ENCODE assay signal across 8 cellular contexts in the genomic region with DNA sequence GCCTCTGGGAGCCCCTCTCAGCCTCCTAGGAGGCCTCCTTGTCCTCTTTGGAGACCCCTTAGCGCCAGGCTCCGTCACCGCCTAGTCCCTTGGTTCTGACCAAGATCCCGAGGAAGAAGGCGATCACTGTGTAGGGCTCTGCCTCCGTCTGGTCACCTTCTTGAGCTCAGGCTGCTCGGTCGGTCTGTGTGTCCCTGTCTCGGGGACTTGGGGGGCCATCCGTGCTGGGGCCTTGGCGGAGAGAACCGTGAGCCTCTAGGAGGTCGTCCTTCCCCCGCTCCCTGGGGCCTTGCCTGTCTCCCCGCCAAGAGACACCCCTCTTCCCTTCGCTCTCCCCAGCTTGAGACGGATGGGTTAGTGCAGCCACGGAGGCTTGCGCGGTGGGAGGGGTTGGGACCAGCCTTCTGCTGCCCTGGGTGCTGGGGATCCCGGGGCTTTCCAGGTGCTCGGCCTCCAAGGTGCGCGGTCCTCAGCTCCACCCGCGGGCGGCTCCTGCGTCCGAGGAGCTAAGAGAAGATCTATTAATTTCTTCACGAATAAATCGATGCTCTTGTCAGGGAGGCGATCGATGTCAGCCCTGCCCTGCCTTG. TPM values are rescaled to one million over a fixed set of nuclear protein-coding genes. Genes with fewer than 3 reads are reported as not detected.
DNase-seq lines count a peak whose midpoint lies in the region; ATAC-seq, FAIRE-seq and TF ChIP-seq lines count a peak whose summit lies in the region.

No MANE protein-coding gene starts in this region.

- H3K14ac ChIP-seq in H1 (ENCODE audit: insufficient read length) = no peak overlapping the region

- no peak overlapping the region for H4K5ac ChIP-seq in H1 (ENCODE audit: insufficient read length, low read depth, low read length)

- peaks cover 19% of the 10 kb centered on the region; the same call in 1 of the 2 replicates for H3K23me2 ChIP-seq in H1 (ENCODE audit: low read depth, low read length)

- H3K27ac Mint-ChIP-seq in activated CD8-positive, alpha-beta memory T cell treated with anti-CD3 and anti-CD28 coated beads, Interleukin-2, amount 10 ng/mL, durations not matched to agents 7 days and 5 days = no peak overlapping the region

- H3K4ac ChIP-seq in H1 (replicated peaks; ENCODE audit: insufficient read length, low read depth, low read length) = no peak overlapping the region

- H2BK5ac ChIP-seq in H1 (ENCODE audit: low read depth, low read length) = no peak overlapping the region

- peak; percentile 29 for ATAC-seq in activated CD8-positive, alpha-beta memory T cell treated with anti-CD3 and anti-CD28 coated beads, Interleukin-2, amount 10 ng/mL, durations not matched to agents 7 days and 5 days
- ATAC-seq in SK-N-SH treated with all-trans-retinoic acid at 6 μM for 48 hours = peak; percentile 42
- ATAC-seq in GM19467 (IDR thresholded peaks at IDR 0.05; ENCODE audit: unreplicated experiment) = no peak
- ATAC-seq in HG02610 (IDR thresholded peaks at IDR 0.05; ENCODE audit: unreplicated experiment) = no peak

- peaks cover 0 to 15% (median 9%) of the 10 kb centered on the region in 4 experiments; a peak in 6 of 7 replicates for H3K4me1 ChIP-seq in H1 (replicated peaks in 1 of 4; ENCODE audit: control insufficient read depth in 3 of 4, insufficient read depth in 4 of 4, low read length in 3 of 4)

- no peak for FAIRE-seq in H1 (lab: Jason Lieb, UNC)

- no peaks in the 10 kb centered on the region for H3K9me2 ChIP-seq in neural cell (ENCODE audit: insufficient read depth, low read length)

- no peak for TF ChIP-seq POLR2A in H1 (IDR thresholded peaks at IDR 0.05; ENCODE audit: control extremely low read depth in 1 of 2, low read depth in 2 of 2, low read length in 2 of 2)

- WGBS in H1 (ENCODE audit: extremely low coverage in 1 of 2, insufficient coverage in 1 of 2, insufficient read length in 1 of 2, insufficient replicate concordance in 2 of 2, low coverage in 1 of 2, low lambda C conversion rate in 2 of 2, missing lambda C conversion rate in 1 of 2), 2 experiments = 6% methylated on average over 30 of the region's 33 CpGs; no CpG with 5 or more reads in 1 of the 2 experiments

- H2AK5ac ChIP-seq in H1 (ENCODE audit: low read depth, low read length) = no peak overlapping the region

- no peak overlapping the region for H2BK120ac ChIP-seq in H1 (replicated peaks; ENCODE audit: low read depth, low read length)

- H3K4me3 ChIP-seq in H1 (ENCODE audit: extremely low read depth in 1 of 4, insufficient read depth in 2 of 4, low read depth in 3 of 4, low read length in 4 of 4) (peak overlapping the region; percentile 3 to 62 (median 58); a peak in 7 of 8 replicates), neural cell (ENCODE audit: low read length) (peak overlapping the region; percentile 64)

- H3K18ac ChIP-seq in H1 (ENCODE audit: extremely low read depth, low read length) = no peak overlapping the region

- H4K91ac ChIP-seq in H1 (replicated peaks; ENCODE audit: insufficient read length, low read length) = no peak overlapping the region

- peak overlapping the region; percentile 72 for H3K4me3 Mint-ChIP-seq in activated CD8-positive, alpha-beta memory T cell treated with anti-CD3 and anti-CD28 coated beads, Interleukin-2, amount 10 ng/mL, durations not matched to agents 7 days and 5 days

- H3K56ac ChIP-seq in H1 (replicated peaks; ENCODE audit: insufficient read length, low read depth, low read length) = no peak overlapping the region

- H2BK15ac ChIP-seq in H1 (ENCODE audit: low read length) = no peak overlapping the region

- H3K27me3 Mint-ChIP-seq in activated CD8-positive, alpha-beta memory T cell treated with anti-CD3 and anti-CD28 coated beads, Interleukin-2, amount 10 ng/mL, durations not matched to agents 7 days and 5 days = peaks cover 45% of the 10 kb centered on the region

- H3K36me3 ChIP-seq in H1 (ENCODE audit: control insufficient read depth in 2 of 4, insufficient read depth in 4 of 4, low read length in 3 of 4) (peaks cover 0 to 2% (median 0%) of the 10 kb centered on the region in 4 experiments; a peak in 1 of 8 replicates), neural cell (ENCODE audit: insufficient read depth, low read length) (no peaks in the 10 kb centered on the region)

- POLR2A ChIA-PET in H1 (lab: Charles Lee; ENCODE audit: partially characterized antibody) = interaction anchor here (0.6 to 2.5 kb wide), 18 partner anchors 11 to 168 kb away, joined by 3 to 7 read pairs (median 4); a partner anchor contains a TSS

- no peaks in the 10 kb centered on the region for H3K79me2 ChIP-seq in H1 (ENCODE audit: control insufficient read depth in 1 of 2, insufficient read depth in 2 of 2, low read length in 2 of 2)
- no peaks in the 10 kb centered on the region for H3K79me2 ChIP-seq in neural cell (replicated peaks; ENCODE audit: insufficient read depth, low read length)

- no peaks in the 10 kb centered on the region for H3K36me3 Mint-ChIP-seq in activated CD8-positive, alpha-beta memory T cell treated with anti-CD3 and anti-CD28 coated beads, Interleukin-2, amount 10 ng/mL, durations not matched to agents 7 days and 5 days

- no peak overlapping the region for H4K8ac ChIP-seq in H1 (ENCODE audit: extremely low read depth, insufficient read depth, low read length)

- H3K4me2 ChIP-seq in H1 (ENCODE audit: insufficient read depth in 1 of 2, low read depth in 2 of 2, low read length in 2 of 2) (peak overlapping the region; percentile 73 to 94), neural cell (ENCODE audit: low read length) (peak overlapping the region; percentile 84)

- H4K20me1 ChIP-seq in H1 (replicated peaks in 1 of 2; ENCODE audit: control insufficient read depth in 1 of 2, insufficient read depth in 2 of 2, low read length in 2 of 2) = peaks cover 1 to 10% of the 10 kb centered on the region in 2 experiments
- H4K20me1 ChIP-seq in neural cell (ENCODE audit: insufficient read depth) = no peaks in the 10 kb centered on the region

- H2BK20ac ChIP-seq in H1 (ENCODE audit: low read length) = no peak overlapping the region

- peaks cover 41% of the 10 kb centered on the region for H3K4me1 Mint-ChIP-seq in activated CD8-positive, alpha-beta memory T cell treated with anti-CD3 and anti-CD28 coated beads, Interleukin-2, amount 10 ng/mL, durations not matched to agents 7 days and 5 days

- no peak overlapping the region for H2BK12ac ChIP-seq in H1 (ENCODE audit: low read depth, low read length)

- CTCF ChIA-PET in activated CD8-positive, alpha-beta memory T cell treated with anti-CD3 and anti-CD28 coated beads, Interleukin-2, amount 10 ng/mL, durations not matched to agents 7 days and 5 days (lab: Charles Lee) = interaction anchor here (0.5 to 21.5 kb wide), 41 partner anchors 11 to 250 kb away, joined by 3 to 600 read pairs (median 6); a partner anchor contains a TSS
- CTCF ChIA-PET in H1 (lab: Charles Lee; ENCODE audit: partially characterized antibody) = interaction anchor here (0.6 to 25.2 kb wide), 39 partner anchors 10 to 909 kb away, joined by 3 to 719 read pairs (median 6); a partner anchor contains a TSS

- H3K9ac ChIP-seq in H1 (replicated peaks in 1 of 4; ENCODE audit: extremely low read depth in 1 of 4, low read depth in 3 of 4, low read length in 3 of 4) = no peak overlapping the region
- H3K9ac ChIP-seq in neural cell (ENCODE audit: low read length) = peak overlapping the region; percentile 45

- no peaks in the 10 kb centered on the region for H3K79me1 ChIP-seq in H1 (ENCODE audit: low read depth, low read length)

- H3K23ac ChIP-seq in H1 (ENCODE audit: insufficient read length) = no peak overlapping the region

- no peaks in the 10 kb centered on the region for H3F3A ChIP-seq in neural cell (ENCODE audit: insufficient read depth, low read length, poor library complexity, severe bottlenecking)

- no peak overlapping the region for H2AFZ ChIP-seq in H1 (ENCODE audit: low read length)
- no peak overlapping the region for H2AFZ ChIP-seq in neural cell (ENCODE audit: low read depth, low read length)

- H3K27me3 ChIP-seq in H1 (replicated peaks in 1 of 4; ENCODE audit: control insufficient read depth in 3 of 4, extremely low read depth in 1 of 4, insufficient read depth in 3 of 4, low read length in 3 of 4) (peaks cover 55 to 84% (median 81%) of the 10 kb centered on the region in 4 experiments), neural cell (ENCODE audit: insufficient read depth, low read depth, low read length) (peaks cover 56% of the 10 kb centered on the region)

- peak; percentile 48 for DNase-seq in activated CD8-positive, alpha-beta memory T cell treated with anti-CD3 and anti-CD28 coated beads, Interleukin-2, amount 10 ng/mL, durations not matched to agents 7 days and 5 days
- no peak for DNase-seq in activated CD8-positive, alpha-beta memory T cell treated with anti-CD3 and anti-CD28 coated beads, Interleukin-2, amount 50 U/mL, for 48 hours
- DNase-seq in H1 (ENCODE audit: low read depth in 1 of 2, low spot score in 2 of 2) (peak in 1 of 2 experiments; percentile 70), mesenteric fat pad (ENCODE audit: low spot score) (no peak)

- H3K27ac ChIP-seq in H1 (ENCODE audit: low read depth, low read length) (no peak overlapping the region), neural cell (ENCODE audit: low read length) (no peak overlapping the region)

- no peak for TF ChIP-seq EP300 in H1 (IDR thresholded peaks at IDR 0.05; ENCODE audit: borderline replicate concordance in 1 of 2, low read depth in 2 of 2, low read length in 2 of 2)
- no peak for TF ChIP-seq EP300 in neural cell (conservative IDR thresholded peaks at IDR 0.05; ENCODE audit: poor library complexity, severe bottlenecking)

- TF ChIP-seq RAD21 in H1 (IDR thresholded peaks at IDR 0.05 in 1 of 2, conservative IDR thresholded peaks at IDR 0.05 in 1 of 2; ENCODE audit: low read depth in 2 of 2, low read length in 2 of 2) (no peak), neural cell (conservative IDR thresholded peaks at IDR 0.05) (no peak)

- H3K9me3 ChIP-seq in H1 (ENCODE audit: insufficient read depth in 2 of 2, low read depth in 1 of 2, low read length in 1 of 2) = no peaks in the 10 kb centered on the region
- H3K9me3 ChIP-seq in neural cell (ENCODE audit: low read length) = no peaks in the 10 kb centered on the region

- no peak for TF ChIP-seq CTCF in H1 (IDR thresholded peaks at IDR 0.05; ENCODE audit: control extremely low read depth in 1 of 3, insufficient read depth in 1 of 3, low read depth in 1 of 3, low read length in 3 of 3)
- no peak for TF ChIP-seq CTCF in neural cell (IDR thresholded peaks at IDR 0.05; ENCODE audit: poor library complexity, severe bottlenecking)

- H3K9me3 Mint-ChIP-seq in activated CD8-positive, alpha-beta memory T cell treated with anti-CD3 and anti-CD28 coated beads, Interleukin-2, amount 10 ng/mL, durations not matched to agents 7 days and 5 days (ENCODE audit: low read depth) = no peaks in the 10 kb centered on the region

RNA-seq across cellular contexts. Expression of a gene that starts 0.7 kb away (rescaled TPM):
- total RNA-seq in activated CD8-positive, alpha-beta memory T cell treated with anti-CD3 and anti-CD28 coated beads, Interleukin-2, amount 10 ng/mL, durations not matched to agents 7 days and 5 days = under 1 TPM; 0.09 to 0.19 TPM
- total RNA-seq in H1 (2021; fragmentation: NEBNext Ultra II Directional; extraction: Animal tissue kit (Norgen Biotek cat#: 25700)) = not detected in 2 replicates
- 0.02 TPM in 2 replicates for polyA plus RNA-seq in H1 (2011; rRNA removed)
- polyA plus RNA-seq in H1 (2011; cell fraction: cytosol; rRNA removed) = not detected
- polyA plus RNA-seq in H1 (2011; cell fraction: nucleus; rRNA removed) = 0.17 TPM
- 0.03 to 0.04 TPM in 2 of 4 replicates, not detected in the others for polyA plus RNA-seq in H1 (2012, experiment 1 of 2)
- 0.03 TPM for polyA plus RNA-seq in H1 (2012, experiment 2 of 2)
- not detected for polyA plus RNA-seq in H1 (2013, experiment 1 of 2)
- under 0.01 TPM for polyA plus RNA-seq in H1 (2013, experiment 2 of 2)
- polyA minus RNA-seq in H1 (2011; rRNA and poly(A)+ RNA removed) = 0.07 TPM in 1 of 2 replicates, not detected in the other
- not detected for polyA minus RNA-seq in H1 (2011; cell fraction: cytosol; rRNA and poly(A)+ RNA removed)
- 0.10 TPM for polyA minus RNA-seq in H1 (2011; cell fraction: nucleus; rRNA and poly(A)+ RNA removed)
- polyA plus RNA-seq in neural cell = 2.7 and 3.0 TPM in 2 replicates
- 1.7 TPM in 2 replicates for polyA minus RNA-seq in neural cell
- 0.10 TPM for total RNA-seq in mesenteric fat pad

RNA-seq across cellular contexts. Expression of a gene that starts 1.0 kb away (rescaled TPM):
- 1 to 10 TPM; 2.8 to 8.8 TPM for total RNA-seq in activated CD8-positive, alpha-beta memory T cell treated with anti-CD3 and anti-CD28 coated beads, Interleukin-2, amount 10 ng/mL, durations not matched to agents 7 days and 5 days
- total RNA-seq in H1 (2021; fragmentation: NEBNext Ultra II Directional; extraction: Animal tissue kit (Norgen Biotek cat#: 25700)) = 0.24 and 0.27 TPM in 2 replicates
- polyA plus RNA-seq in H1 (2011; rRNA removed) (0.12 and 0.13 TPM in 2 replicates), neural cell (4.9 and 7.7 TPM in 2 replicates)
- 0.06 TPM for polyA plus RNA-seq in H1 (2011; cell fraction: cytosol; rRNA removed)
- 0.74 TPM for polyA plus RNA-seq in H1 (2011; cell fraction: nucleus; rRNA removed)
- 0.05 to 0.15 TPM (median 0.13 TPM) in 3 of 4 replicates, not detected in the other for polyA plus RNA-seq in H1 (2012, experiment 1 of 2)
- 0.05 TPM for polyA plus RNA-seq in H1 (2012, experiment 2 of 2)
- polyA plus RNA-seq in H1 (2013, experiment 1 of 2) = 0.18 TPM
- 0.06 TPM for polyA plus RNA-seq in H1 (2013, experiment 2 of 2)
- polyA minus RNA-seq in H1 (2011; rRNA and poly(A)+ RNA removed) = 0.12 and 0.13 TPM in 2 replicates
- polyA minus RNA-seq in H1 (2011; cell fraction: cytosol; rRNA and poly(A)+ RNA removed) = not detected
- polyA minus RNA-seq in H1 (2011; cell fraction: nucleus; rRNA and poly(A)+ RNA removed) = not detected
- 4.3 and 4.6 TPM in 2 replicates for polyA minus RNA-seq in neural cell
- 1.8 TPM for total RNA-seq in mesenteric fat pad

RNA-seq across cellular contexts. Expression of a gene that starts 33.9 kb away (rescaled TPM):
- total RNA-seq in activated CD8-positive, alpha-beta memory T cell treated with anti-CD3 and anti-CD28 coated beads, Interleukin-2, amount 10 ng/mL, durations not matched to agents 7 days and 5 days = not detected
- total RNA-seq in H1 (2021; fragmentation: NEBNext Ultra II Directional; extraction: Animal tissue kit (Norgen Biotek cat#: 25700)) = 0.71 and 0.82 TPM in 2 replicates
- polyA plus RNA-seq in H1 (2011; rRNA removed) = 0.63 and 0.77 TPM in 2 replicates
- polyA plus RNA-seq in H1 (2011; cell fraction: cytosol; rRNA removed) = 0.44 TPM
- polyA plus RNA-seq in H1 (2011; cell fraction: nucleus; rRNA removed) = 3.3 TPM
- 0.26 to 0.88 TPM (median 0.65 TPM) in 4 replicates for polyA plus RNA-seq in H1 (2012, experiment 1 of 2)
- 0.39 TPM for polyA plus RNA-seq in H1 (2012, experiment 2 of 2)
- 0.53 TPM for polyA plus RNA-seq in H1 (2013, experiment 1 of 2)
- polyA plus RNA-seq in H1 (2013, experiment 2 of 2) = 0.42 TPM
- polyA minus RNA-seq in H1 (2011; rRNA and poly(A)+ RNA removed) = 0.13 and 0.22 TPM in 2 replicates
- 0.37 TPM for polyA minus RNA-seq in H1 (2011; cell fraction: cytosol; rRNA and poly(A)+ RNA removed)
- polyA minus RNA-seq in H1 (2011; cell fraction: nucleus; rRNA and poly(A)+ RNA removed) = 1.5 TPM
- not detected in 2 replicates for polyA plus RNA-seq in neural cell
- polyA minus RNA-seq in neural cell = not detected in 2 replicates
- total RNA-seq in mesenteric fat pad = 17.7 TPM

RNA-seq across cellular contexts. Expression of a gene that starts 43.0 kb away (rescaled TPM):
- total RNA-seq in activated CD8-positive, alpha-beta memory T cell treated with anti-CD3 and anti-CD28 coated beads, Interleukin-2, amount 10 ng/mL, durations not matched to agents 7 days and 5 days = 100 to 1,000 TPM; 157 to 205 TPM
- 3.3 and 4.5 TPM in 2 replicates for total RNA-seq in H1 (2021; fragmentation: NEBNext Ultra II Directional; extraction: Animal tissue kit (Norgen Biotek cat#: 25700))
- polyA plus RNA-seq in H1 (2011; rRNA removed) (7.9 and 13.7 TPM in 2 replicates), neural cell (not detected in 2 replicates)
- polyA plus RNA-seq in H1 (2011; cell fraction: cytosol; rRNA removed) = 10.1 TPM
- 8.8 TPM for polyA plus RNA-seq in H1 (2011; cell fraction: nucleus; rRNA removed)
- 3.1 to 8.0 TPM (median 5.5 TPM) in 4 replicates for polyA plus RNA-seq in H1 (2012, experiment 1 of 2)
- 4.7 TPM for polyA plus RNA-seq in H1 (2012, experiment 2 of 2)
- polyA plus RNA-seq in H1 (2013, experiment 1 of 2) = 5.7 TPM
- 5.3 TPM for polyA plus RNA-seq in H1 (2013, experiment 2 of 2)
- 0.57 and 0.78 TPM in 2 replicates for polyA minus RNA-seq in H1 (2011; rRNA and poly(A)+ RNA removed)
- 5.1 TPM for polyA minus RNA-seq in H1 (2011; cell fraction: cytosol; rRNA and poly(A)+ RNA removed)
- polyA minus RNA-seq in H1 (2011; cell fraction: nucleus; rRNA and poly(A)+ RNA removed) = 4.6 TPM
- not detected in 2 replicates for polyA minus RNA-seq in neural cell
- total RNA-seq in mesenteric fat pad = 4.7 TPM

Comparison
In these comparisons a context has a peak if more than half of its experiments do, and no peak if none do; other contexts are left out.
1. ATAC-seq: peak in activated CD8-positive, alpha-beta memory T cell treated with anti-CD3 and anti-CD28 coated beads, Interleukin-2, amount 10 ng/mL, durations not matched to agents 7 days and 5 days (single experiment) and SK-N-SH treated with all-trans-retinoic acid at 6 μM for 48 hours (single experiment); none in GM19467 (single experiment) and HG02610 (single experiment).
2. RNA of a gene that starts 33.9 kb away (total RNA-seq): 17.7 TPM in mesenteric fat pad (single experiment); 0.71 to 0.82 TPM in H1 and not detected in activated CD8-positive, alpha-beta memory T cell treated with anti-CD3 and anti-CD28 coated beads, Interleukin-2, amount 10 ng/mL, durations not matched to agents 7 days and 5 days; every median in the first group is over 10 times any median in the second.